21 cellular contexts compared by ENCODE assay signal in genomic region chr6:79225718-79226117, GRCh38. TPM values are rescaled to one million over a fixed set of nuclear protein-coding genes. Genes with fewer than 3 reads are reported as not detected.
DNase-seq lines count a peak whose midpoint lies in the region; ATAC-seq and TF ChIP-seq lines count a peak whose summit lies in the region.
"Had no signal": no experiment of that assay in that cellular context is flagged by ENCODE, and none has a peak within 500 bp of the region (broad histone marks: within the 10 kb centered on the region; RNA-seq: fewer than 3 reads in every experiment).

No MANE protein-coding gene starts in this region.

- no peak overlapping the region for H3K4me3 ChIP-seq in epithelial cell of esophagus (ENCODE audit: low read length)
- H3K4me3 ChIP-seq in parathyroid adenoma (ENCODE audit: low read depth, low read length), result no peak overlapping the region
- H3K4me3 ChIP-seq: A549, BLaER1 had no signal

- no peaks in the 10 kb centered on the region for H3K36me3 ChIP-seq in parathyroid adenoma (ENCODE audit: control insufficient read depth, insufficient read depth, low read length)
- H3K36me3 ChIP-seq: BLaER1 had no signal

- peaks cover 26% of the 10 kb centered on the region for H3K79me2 ChIP-seq in parathyroid adenoma

- intact Hi-C loops in left colon (cut with DNase I, micrococcal nuclease), result no loop called here

- no peak overlapping the region for H3K27ac ChIP-seq in parathyroid adenoma
- H3K27ac ChIP-seq: A549, BLaER1 had no signal

- no peak overlapping the region for H3K9ac ChIP-seq in parathyroid adenoma
- H3K9ac ChIP-seq: BLaER1 had no signal

- no peaks in the 10 kb centered on the region for H3K27me3 ChIP-seq in parathyroid adenoma (ENCODE audit: control insufficient read depth, insufficient read depth, low read length)
- H3K27me3 ChIP-seq: BLaER1 had no signal

- peaks cover 3% of the 10 kb centered on the region for H3K4me1 ChIP-seq in parathyroid adenoma
- H3K4me1 ChIP-seq: A549, BLaER1 had no signal

- TF ChIP-seq CTCF in epithelial cell of esophagus (IDR thresholded peaks at IDR 0.05; ENCODE audit: insufficient read depth, low read depth, low read length, missing control alignments) (no peak), parathyroid adenoma (IDR thresholded peaks at IDR 0.05) (no peak)

- DNase-seq in HCEC 1CT, result peak; percentile 18
- peak; percentile 34 for DNase-seq in NCI-H526 treated with DMSO at 0.1 percent for 48 hours (lab: John Stamatoyannopoulos, UW)
- peak; percentile 21 for DNase-seq in epithelial cell of esophagus (ENCODE audit: low read depth)
- DNase-seq in left colon, result no peak
- DNase-seq in activated effector memory CD4-positive, alpha-beta T cell treated with anti-CD3 and anti-CD28 coated beads, Interleukin-2, amount 50 U/mL, for 16 hours, result no peak
- DNase-seq: CD8-positive, alpha-beta T cell; DMS79; H7; Karpas-422; NCI-H1105 treated with DMSO at 0.1 percent for 48 hours; NCI-H1694; NCI-H2107; NCI-H510A; PC-3; RPMI8226; SHP77 treated with DMSO at 0.1 percent for 48 hours had no signal

- no peak for ATAC-seq in left colon
- ATAC-seq in GM18519 (IDR thresholded peaks at IDR 0.05; ENCODE audit: low FRiP score, unreplicated experiment), result no peak
- ATAC-seq in HG02642 (IDR thresholded peaks at IDR 0.05; ENCODE audit: poor library complexity, unreplicated experiment), result no peak
- ATAC-seq: A549; CD8-positive, alpha-beta T cell; PC-3 had no signal

- peak overlapping the region; percentile 16 for H3K4me2 ChIP-seq in parathyroid adenoma (ENCODE audit: low read length)
- H3K4me2 ChIP-seq: A549, BLaER1 had no signal

- H3K9me3 ChIP-seq in parathyroid adenoma (ENCODE audit: control insufficient read depth, low read length), result no peaks in the 10 kb centered on the region
- H3K9me3 ChIP-seq: A549, BLaER1 had no signal

- H2AFZ ChIP-seq in parathyroid adenoma, result no peak overlapping the region

RNA-seq across cellular contexts. Expression of gene HMGN3, which starts 8.8 kb away (rescaled TPM):
- 10 to 100 TPM; 32.7 to 37.1 TPM for total RNA-seq in left colon

Comparison
In these comparisons a context has a peak if more than half of its experiments do, and no peak if none do; other contexts are left out.
1. DNase-seq: peak in HCEC 1CT (single experiment), NCI-H526 treated with DMSO at 0.1 percent for 48 hours (single experiment) and epithelial cell of esophagus (single experiment); none in left colon (0 of 2) and activated effector memory CD4-positive, alpha-beta T cell treated with anti-CD3 and anti-CD28 coated beads, Interleukin-2, amount 50 U/mL, for 16 hours (single experiment).